8 cellular contexts compared by ENCODE assay signal in the genomic region with DNA sequence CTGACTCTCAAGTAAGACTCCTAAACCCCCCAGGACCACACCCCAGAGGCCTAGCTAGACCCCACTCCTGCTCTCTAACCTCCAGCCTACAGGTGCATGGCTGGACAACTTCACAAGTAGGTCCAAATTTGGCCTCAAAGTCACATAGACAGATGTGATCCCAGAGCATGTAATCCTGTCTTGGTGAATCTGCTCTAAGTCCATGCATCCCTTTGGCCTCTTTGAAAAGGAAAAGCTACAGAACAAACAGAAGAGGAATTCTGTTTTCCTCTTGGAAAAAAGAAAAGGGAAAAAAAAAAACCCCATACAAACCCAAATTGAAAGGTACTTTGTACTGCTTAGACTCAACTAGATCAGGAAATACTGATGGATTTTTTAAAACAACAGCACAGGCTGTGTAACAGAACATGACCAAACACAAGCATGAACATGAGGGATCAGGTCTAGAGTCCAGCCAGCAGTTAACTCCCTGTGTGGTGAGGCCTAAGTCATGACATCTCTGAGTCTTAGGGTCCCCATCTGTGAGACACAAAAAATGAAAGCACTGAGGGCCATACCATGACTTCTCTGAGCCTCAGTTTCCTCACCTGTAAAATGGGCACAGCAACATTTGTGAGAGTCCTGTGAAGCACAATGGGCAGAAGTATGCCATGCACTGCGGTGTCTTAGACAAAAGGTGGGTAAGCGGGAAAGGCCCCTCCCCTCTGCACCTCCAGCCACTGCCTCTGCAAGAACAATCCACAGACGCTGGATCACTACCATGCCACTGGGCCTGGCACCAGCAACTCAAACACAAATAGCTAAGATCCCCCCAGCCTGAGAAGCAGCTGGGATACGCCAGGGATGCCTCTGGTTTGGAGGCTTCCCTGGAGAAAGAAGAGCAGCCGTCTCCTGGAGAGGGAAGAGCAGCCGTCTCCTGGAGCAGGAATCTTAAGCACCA. TPM values are rescaled to one million over a fixed set of nuclear protein-coding genes. Genes with fewer than 3 reads are reported as not detected.
DNase-seq lines count a peak whose midpoint lies in the region; ATAC-seq, FAIRE-seq and TF ChIP-seq lines count a peak whose summit lies in the region.

No MANE protein-coding gene starts in this region.

- H3T11ph ChIP-seq in H9 (ENCODE audit: low read length), result no peak overlapping the region

- H3K36me3 ChIP-seq in GM23338 (ENCODE audit: insufficient read depth) (no peaks in the 10 kb centered on the region), astrocyte (ENCODE audit: insufficient read depth, low read length) (no peaks in the 10 kb centered on the region), liver (ENCODE audit: control insufficient read depth in 4 of 4, insufficient read depth in 3 of 4, low read depth in 1 of 4, low read length in 3 of 4) (no peaks in the 10 kb centered on the region), skeletal muscle satellite cell (ENCODE audit: insufficient read depth, low read length) (no peaks in the 10 kb centered on the region)

- H2BK15ac ChIP-seq in H9 (ENCODE audit: low read depth, low read length), result no peak overlapping the region

- H3K14ac ChIP-seq in H9 (ENCODE audit: insufficient read depth, low read length), result no peak overlapping the region

- no peak overlapping the region for H3K4me3 Mint-ChIP-seq in GM23338
- peak overlapping the region; percentile 57 for H3K4me3 Mint-ChIP-seq in astrocyte (ENCODE audit: unreplicated experiment)
- H3K4me3 Mint-ChIP-seq in H9, result no peak overlapping the region

- intact Hi-C loops in posterior cingulate gyrus (cut with DNase I), result no loop called here

- no peaks in the 10 kb centered on the region for H3K79me1 ChIP-seq in H9 (ENCODE audit: insufficient read depth, low read depth, low read length, poor library complexity, severe bottlenecking)

- H2AFZ ChIP-seq in GM23338 (no peak overlapping the region), astrocyte (ENCODE audit: low read depth, low read length) (no peak overlapping the region), H9 (ENCODE audit: low read length) (no peak overlapping the region)

- H3K18ac ChIP-seq in H9 (ENCODE audit: insufficient read length, low read depth, low read length), result no peak overlapping the region

- H3K4me1 ChIP-seq in GM23338 (ENCODE audit: insufficient read depth) (peaks cover 13% of the 10 kb centered on the region), astrocyte (ENCODE audit: insufficient read depth, low read length) (peaks cover 38% of the 10 kb centered on the region), liver (ENCODE audit: control insufficient read depth in 4 of 4, insufficient read depth in 4 of 4, low read length in 3 of 4) (peaks cover 26 to 41% (median 34%) of the 10 kb centered on the region in 4 donors), skeletal muscle satellite cell (ENCODE audit: control insufficient read depth, insufficient read depth, low read length) (peaks cover 34% of the 10 kb centered on the region), H9 (ENCODE audit: insufficient read depth, low read length) (no peaks in the 10 kb centered on the region)

- peaks cover 30% of the 10 kb centered on the region for H3K4me1 Mint-ChIP-seq in GM23338
- peaks cover 41% of the 10 kb centered on the region for H3K4me1 Mint-ChIP-seq in astrocyte (ENCODE audit: low read depth, unreplicated experiment)
- H3K4me1 Mint-ChIP-seq in H9, result peaks cover 34 to 39% of the 10 kb centered on the region in 2 experiments

- no peaks in the 10 kb centered on the region for H3K9me3 ChIP-seq in astrocyte (ENCODE audit: insufficient read depth, low read depth, low read length)
- no peaks in the 10 kb centered on the region for H3K9me3 ChIP-seq in liver (ENCODE audit: control insufficient read depth in 4 of 4, low read length in 3 of 4)
- no peaks in the 10 kb centered on the region for H3K9me3 ChIP-seq in skeletal muscle satellite cell (replicated peaks; ENCODE audit: low read length)
- no peaks in the 10 kb centered on the region for H3K9me3 ChIP-seq in H9 (ENCODE audit: control insufficient read depth, low read depth, low read length)

- DNase-seq in GM23338 (ENCODE audit: low spot score) (no peak), astrocyte (ENCODE audit: low read depth) (no peak), H9 (no peak), GM10266 (ENCODE audit: extremely low spot score) (no peak), posterior cingulate gyrus (no peak)

- H4K5ac ChIP-seq in H9 (ENCODE audit: insufficient read length, low read depth, low read length), result no peak overlapping the region

- no peak for TF ChIP-seq CTCF in GM23338 (conservative IDR thresholded peaks at IDR 0.05; ENCODE audit: low read depth in 2 of 2)
- no peak for TF ChIP-seq CTCF in astrocyte (IDR thresholded peaks at IDR 0.05; ENCODE audit: insufficient read depth, low read depth, low read length)
- TF ChIP-seq CTCF in liver (IDR thresholded peaks at IDR 0.05; ENCODE audit: low read depth, low read length, missing input control), result no peak
- TF ChIP-seq CTCF in H9 (conservative IDR thresholded peaks at IDR 0.05), result no peak
- TF ChIP-seq CTCF in GM10266 (IDR thresholded peaks at IDR 0.05; ENCODE audit: control insufficient read depth, insufficient read depth, low read depth, missing control alignments), result no peak

- no peaks in the 10 kb centered on the region; the same call in 1 of the 2 replicates for H4K20me1 ChIP-seq in GM23338 (replicated peaks; ENCODE audit: insufficient read depth)
- peaks cover 14% of the 10 kb centered on the region for H4K20me1 ChIP-seq in astrocyte (ENCODE audit: insufficient read depth, low read length)
- no peaks in the 10 kb centered on the region for H4K20me1 ChIP-seq in H9 (ENCODE audit: control insufficient read depth, insufficient read depth, insufficient read length)

- H3K27me3 Mint-ChIP-seq in GM23338 (ENCODE audit: insufficient read depth, low read depth, poor library complexity), result peaks cover 17% of the 10 kb centered on the region
- no peaks in the 10 kb centered on the region for H3K27me3 Mint-ChIP-seq in astrocyte (ENCODE audit: low read depth, unreplicated experiment)
- peaks cover 3% of the 10 kb centered on the region for H3K27me3 Mint-ChIP-seq in H9 (ENCODE audit: low read depth)

- H3K4ac ChIP-seq in H9 (ENCODE audit: low read depth, low read length), result no peak overlapping the region

- no peak overlapping the region for H2BK120ac ChIP-seq in H9 (ENCODE audit: low read depth, low read length, poor library complexity, severe bottlenecking)

- H3K9me3 Mint-ChIP-seq in GM23338, result no peaks in the 10 kb centered on the region
- H3K9me3 Mint-ChIP-seq in astrocyte (ENCODE audit: unreplicated experiment), result peaks cover 4% of the 10 kb centered on the region
- peaks cover 0 to 3% of the 10 kb centered on the region in 2 experiments; a peak in 1 of 5 replicates for H3K9me3 Mint-ChIP-seq in H9

- H3K4me2 ChIP-seq in GM23338, result no peak overlapping the region
- peak overlapping the region; percentile 70 for H3K4me2 ChIP-seq in astrocyte (ENCODE audit: low read length)
- H3K4me2 ChIP-seq in skeletal muscle satellite cell (ENCODE audit: low read length), result peak overlapping the region; percentile 55
- no peak overlapping the region for H3K4me2 ChIP-seq in H9 (ENCODE audit: insufficient read depth, insufficient read length, low read length)

- FAIRE-seq in astrocyte (lab: Jason Lieb, UNC), result no peak

- H4K8ac ChIP-seq in H9 (replicated peaks; ENCODE audit: insufficient read length, low read depth, low read length), result no peak overlapping the region

- H3F3A ChIP-seq in GM23338 (replicated peaks; ENCODE audit: low read depth), result no peaks in the 10 kb centered on the region; the same call in 1 of the 2 replicates

- no peak overlapping the region for H4K91ac ChIP-seq in H9 (ENCODE audit: insufficient read length, low read depth, low read length)

- H3K27ac ChIP-seq in GM23338 (ENCODE audit: low read depth) (no peak overlapping the region), astrocyte (ENCODE audit: low read depth, low read length) (peak overlapping the region; percentile 51), liver (ENCODE audit: low read depth in 1 of 2, low read length in 2 of 2) (peak overlapping the region; percentile 72 to 93), H9 (ENCODE audit: insufficient read length, low read depth, low read length) (no peak overlapping the region)

- H2BK5ac ChIP-seq in H9 (ENCODE audit: insufficient read length, low read length), result no peak overlapping the region

- H3K4me3 ChIP-seq in GM23338 (no peak overlapping the region), astrocyte (ENCODE audit: insufficient read depth, low read depth, low read length) (no peak overlapping the region), liver (ENCODE audit: low read depth in 1 of 3, low read length in 3 of 3) (no peak overlapping the region), skeletal muscle satellite cell (ENCODE audit: low read length) (no peak overlapping the region)

- H3K27me3 ChIP-seq in GM23338 (ENCODE audit: insufficient read depth) (no peaks in the 10 kb centered on the region), astrocyte (ENCODE audit: insufficient read depth, low read length) (no peaks in the 10 kb centered on the region), liver (ENCODE audit: control insufficient read depth in 4 of 4, insufficient read depth in 4 of 4, low read length in 3 of 4) (no peaks in the 10 kb centered on the region), skeletal muscle satellite cell (ENCODE audit: control insufficient read depth, insufficient read depth, low read length) (no peaks in the 10 kb centered on the region), H9 (ENCODE audit: insufficient read depth, low read length) (no peaks in the 10 kb centered on the region)

- peak; percentile 12; the same call in 2 of the 3 replicates for ATAC-seq in GM23338
- ATAC-seq in HG03439 (IDR thresholded peaks at IDR 0.05; ENCODE audit: unreplicated experiment), result no peak

- H3K9me2 ChIP-seq in GM23338 (ENCODE audit: insufficient read depth), result no peaks in the 10 kb centered on the region

- no peaks in the 10 kb centered on the region for H3K36me3 Mint-ChIP-seq in GM23338 (ENCODE audit: low read depth)
- peaks cover 10% of the 10 kb centered on the region for H3K36me3 Mint-ChIP-seq in astrocyte (ENCODE audit: low read depth, unreplicated experiment)
- peaks cover 0 to 5% (median 2%) of the 10 kb centered on the region in 3 experiments; a peak in 3 of 7 replicates for H3K36me3 Mint-ChIP-seq in H9 (ENCODE audit: insufficient read depth in 1 of 3, low read depth in 3 of 3)

- TF ChIP-seq RAD21 in liver (IDR thresholded peaks at IDR 0.05), result peak in 1 of 2 donors; percentile 4

- H2AK5ac ChIP-seq in H9 (ENCODE audit: insufficient read length, low read length), result no peak overlapping the region

- no peak overlapping the region for H3K56ac ChIP-seq in H9 (ENCODE audit: insufficient read length, low read depth, low read length)

- no peaks in the 10 kb centered on the region for H3K23me2 ChIP-seq in H9 (ENCODE audit: insufficient read length, low read depth, low read length, poor library complexity, severe bottlenecking)

- no peak overlapping the region; the same call in 1 of the 2 replicates for H3K27ac Mint-ChIP-seq in GM23338
- peak overlapping the region; percentile 81 for H3K27ac Mint-ChIP-seq in astrocyte (ENCODE audit: unreplicated experiment)
- H3K27ac Mint-ChIP-seq in H9, result peak overlapping the region in 1 of 3 experiments; percentile 47; a peak in 1 of 7 replicates

- H3K79me2 ChIP-seq in GM23338 (replicated peaks; ENCODE audit: insufficient read depth) (no peaks in the 10 kb centered on the region), astrocyte (ENCODE audit: insufficient read depth, low read length) (peaks cover 21% of the 10 kb centered on the region), H9 (ENCODE audit: insufficient read depth, low read length) (no peaks in the 10 kb centered on the region)

- H2BK12ac ChIP-seq in H9 (ENCODE audit: insufficient read length, low read depth, low read length), result no peak overlapping the region

- no peak overlapping the region for H3K23ac ChIP-seq in H9 (ENCODE audit: insufficient read length, low read depth, low read length)

- WGBS in liver, result 81% methylated on average over 6 of the region's 6 CpGs
- no CpG with 5 or more reads among the region's 6 CpGs for WGBS in H9 (ENCODE audit: extremely low coverage, insufficient read length, low lambda C conversion rate)

- no peak overlapping the region for H2BK20ac ChIP-seq in H9 (ENCODE audit: low read depth, low read length, poor library complexity, severe bottlenecking)

- H3K9ac ChIP-seq in astrocyte (ENCODE audit: low read length) (peak overlapping the region; percentile 33), liver (ENCODE audit: low read depth in 1 of 2, low read length in 2 of 2) (peak overlapping the region; percentile 52 to 64), skeletal muscle satellite cell (ENCODE audit: low read depth, low read length) (no peak overlapping the region), H9 (ENCODE audit: extremely low read depth, insufficient read length, low read length) (no peak overlapping the region)

RNA-seq across cellular contexts. Expression of a gene that starts 9.9 kb away (rescaled TPM):
- 1.9 and 3.0 TPM in 2 replicates for total RNA-seq in GM23338 (2014; rRNA removed; shearing (Covaris generic))
- polyA plus RNA-seq in GM23338 (2016; fragmentation: Nextera tagmentation; extraction: Ambion mirVana), result 0.28 and 0.82 TPM in 2 replicates
- 13.2 and 14.2 TPM in 2 replicates for total RNA-seq in astrocyte
- total RNA-seq in liver, result 10 to 100 TPM in 1 of 2 donors, 1 to 10 TPM in 1; 1.3 to 28.4 TPM
- 1 to 10 TPM; 3.6 to 6.6 TPM for polyA plus RNA-seq in liver
- total RNA-seq in skeletal muscle satellite cell (2012; rRNA removed), result 5.0 and 7.9 TPM in 2 replicates
- total RNA-seq in H9 (2021), result 1.2 and 1.8 TPM in 2 replicates

Comparison
In these comparisons a context has a peak if more than half of its experiments do, and no peak if none do; other contexts are left out.
1. H3K27ac ChIP-seq: peak in astrocyte (single experiment) and liver (2 of 2); none in GM23338 (single experiment) and H9 (single experiment).
2. H3K4me2 ChIP-seq: peak in astrocyte (single experiment) and skeletal muscle satellite cell (single experiment); none in GM23338 (single experiment) and H9 (single experiment).
3. H3K9ac ChIP-seq: peak in astrocyte (single experiment) and liver (2 of 2); none in skeletal muscle satellite cell (single experiment) and H9 (single experiment).